Comparison of ENCODE assay signal across 8 cellular contexts in the genomic region with DNA sequence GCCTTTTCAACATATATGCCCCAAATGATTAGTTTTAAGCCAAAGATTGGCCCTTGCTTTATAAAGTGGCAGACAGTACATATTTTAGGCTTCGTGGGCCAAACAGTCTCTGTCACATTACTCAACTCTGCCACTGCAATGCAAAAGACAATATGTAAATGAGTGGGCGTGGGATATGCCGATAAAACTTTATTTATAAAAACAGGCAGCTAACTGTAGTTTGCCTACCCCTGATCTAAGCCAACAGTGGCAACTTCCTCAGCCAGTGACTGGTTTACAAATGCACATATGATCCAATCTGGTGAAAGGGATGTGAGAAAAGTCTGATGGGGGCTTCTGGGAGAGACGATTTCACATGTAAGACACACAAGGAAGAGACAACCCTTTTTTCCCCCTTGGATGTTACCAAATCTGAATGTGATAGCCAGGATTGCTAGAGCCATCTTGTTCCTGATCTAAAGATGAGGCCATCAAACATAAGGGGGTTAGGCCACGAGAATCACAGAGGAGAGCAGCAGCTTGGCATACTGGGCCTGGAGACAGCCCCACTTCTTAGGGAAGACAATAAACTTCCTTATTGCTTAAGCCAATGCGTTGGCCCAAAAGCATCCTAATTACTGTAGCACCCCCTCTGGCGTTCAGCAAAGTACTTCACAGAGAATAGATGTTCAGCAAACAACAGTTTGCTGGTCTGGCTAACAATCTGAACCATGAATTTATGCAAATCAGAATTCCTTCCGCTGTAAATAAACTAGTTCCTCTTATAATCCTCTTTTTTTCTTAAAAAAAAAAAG.
DNase-seq lines count a peak whose midpoint lies in the region; ATAC-seq and TF ChIP-seq lines count a peak whose summit lies in the region.

No MANE protein-coding gene starts in this region.

- intact Hi-C loops in natural killer cell (cut with micrococcal nuclease), result loop anchor here (1.0 kb wide), 2 partner anchors 48 to 179 kb away; no protein-coding TSS in a partner anchor
- intact Hi-C loops in sigmoid colon (cut with DNase I), result no loop called here
- intact Hi-C loops in activated CD4-positive, alpha-beta T cell treated with anti-CD3 and anti-CD28 coated beads for 36 hours (cut with DNase I, micrococcal nuclease), result no loop called here

- CTCF ChIA-PET in activated CD4-positive, alpha-beta T cell treated with anti-CD3 and anti-CD28 coated beads for 36 hours (lab: Charles Lee), result interaction anchor here (1.0 kb wide), 1 partner anchor 13 kb away, joined by 3 read pairs; no protein-coding TSS in a partner anchor

- H3K4me1 Mint-ChIP-seq in natural killer cell (peaks cover 0 to 13% of the 10 kb centered on the region in 2 donors), glutamatergic neuron (ENCODE audit: low read depth, unreplicated experiment) (peaks cover 16% of the 10 kb centered on the region)
- peaks cover 0 to 8% of the 10 kb centered on the region in 2 donors for H3K4me1 Mint-ChIP-seq in natural killer cell treated with Interleukin-12 subunit alpha and Interleukin-12 subunit beta and Interleukin-15 and Interleukin-18, amount 100 ng/mL, for 72 hours (ENCODE audit: low read depth in 2 of 2)
- H3K4me1 Mint-ChIP-seq in activated CD4-positive, alpha-beta T cell treated with anti-CD3 and anti-CD28 coated beads for 36 hours, result no peaks in the 10 kb centered on the region

- no peak overlapping the region for H3K27ac Mint-ChIP-seq in natural killer cell
- no peak overlapping the region for H3K27ac Mint-ChIP-seq in natural killer cell treated with Interleukin-12 subunit alpha and Interleukin-12 subunit beta and Interleukin-15 and Interleukin-18, amount 100 ng/mL, for 72 hours
- H3K27ac Mint-ChIP-seq in glutamatergic neuron (ENCODE audit: unreplicated experiment), result peak overlapping the region; percentile 69
- no peak overlapping the region for H3K27ac Mint-ChIP-seq in activated CD4-positive, alpha-beta T cell treated with anti-CD3 and anti-CD28 coated beads for 36 hours

- no peaks in the 10 kb centered on the region for H3K4me1 ChIP-seq in sigmoid colon

- no peak overlapping the region for H3K27ac ChIP-seq in sigmoid colon

- 61 to 73% methylated on average over 8 of the region's 8 CpGs for WGBS in sigmoid colon, 2 donors

- in situ Hi-C loops in SK-MEL-5 (cut with HindIII; ENCODE audit: low pct_unique_long_range_greater_than_20kb, low sequenced_read_pairs), result no loop called here

- H3K4me3 ChIP-seq in sigmoid colon, result no peak overlapping the region

- H3K9me3 Mint-ChIP-seq in natural killer cell (no peaks in the 10 kb centered on the region), glutamatergic neuron (ENCODE audit: unreplicated experiment) (peaks cover 10% of the 10 kb centered on the region)
- no peaks in the 10 kb centered on the region for H3K9me3 Mint-ChIP-seq in natural killer cell treated with Interleukin-12 subunit alpha and Interleukin-12 subunit beta and Interleukin-15 and Interleukin-18, amount 100 ng/mL, for 72 hours
- H3K9me3 Mint-ChIP-seq in activated CD4-positive, alpha-beta T cell treated with anti-CD3 and anti-CD28 coated beads for 36 hours (ENCODE audit: low read depth), result peaks cover 2% of the 10 kb centered on the region

- no peaks in the 10 kb centered on the region for H3K27me3 ChIP-seq in sigmoid colon

- no peak overlapping the region for H3K4me3 Mint-ChIP-seq in natural killer cell
- H3K4me3 Mint-ChIP-seq in natural killer cell treated with Interleukin-12 subunit alpha and Interleukin-12 subunit beta and Interleukin-15 and Interleukin-18, amount 100 ng/mL, for 72 hours, result no peak overlapping the region
- H3K4me3 Mint-ChIP-seq in glutamatergic neuron (ENCODE audit: unreplicated experiment), result no peak overlapping the region
- no peak overlapping the region for H3K4me3 Mint-ChIP-seq in activated CD4-positive, alpha-beta T cell treated with anti-CD3 and anti-CD28 coated beads for 36 hours

- peak; percentile 34 for TF ChIP-seq CTCF in natural killer cell (IDR thresholded peaks at IDR 0.05)
- TF ChIP-seq CTCF in glutamatergic neuron (IDR thresholded peaks at IDR 0.05; ENCODE audit: partially characterized antibody, unreplicated experiment), result no peak
- no peak for TF ChIP-seq CTCF in sigmoid colon (IDR thresholded peaks at IDR 0.05)

- POLR2A ChIA-PET in activated CD4-positive, alpha-beta T cell treated with anti-CD3 and anti-CD28 coated beads for 36 hours (lab: Charles Lee), result no interaction called here

- DNase-seq in natural killer cell (no peak), SK-MEL-5 (ENCODE audit: low read depth, low spot score) (peak; percentile 68), glutamatergic neuron (no peak), T-helper 1 cell (no peak), sigmoid colon (no peak)
- DNase-seq in natural killer cell treated with Interleukin-12 subunit alpha and Interleukin-12 subunit beta and Interleukin-15 and Interleukin-18, amount 100 ng/mL, for 72 hours (ENCODE audit: low spot score), result no peak
- DNase-seq in activated CD4-positive, alpha-beta T cell treated with anti-CD3 and anti-CD28 coated beads for 36 hours, result no peak

- H3K36me3 Mint-ChIP-seq in natural killer cell (no peaks in the 10 kb centered on the region), glutamatergic neuron (ENCODE audit: unreplicated experiment) (peaks cover 9% of the 10 kb centered on the region)
- no peaks in the 10 kb centered on the region for H3K36me3 Mint-ChIP-seq in natural killer cell treated with Interleukin-12 subunit alpha and Interleukin-12 subunit beta and Interleukin-15 and Interleukin-18, amount 100 ng/mL, for 72 hours
- no peaks in the 10 kb centered on the region for H3K36me3 Mint-ChIP-seq in activated CD4-positive, alpha-beta T cell treated with anti-CD3 and anti-CD28 coated beads for 36 hours (ENCODE audit: low read depth)

- peaks cover 0 to 9% of the 10 kb centered on the region in 2 donors for H3K27me3 Mint-ChIP-seq in natural killer cell (ENCODE audit: low read depth in 2 of 2)
- H3K27me3 Mint-ChIP-seq in natural killer cell treated with Interleukin-12 subunit alpha and Interleukin-12 subunit beta and Interleukin-15 and Interleukin-18, amount 100 ng/mL, for 72 hours, result no peaks in the 10 kb centered on the region
- peaks cover 2% of the 10 kb centered on the region for H3K27me3 Mint-ChIP-seq in glutamatergic neuron (ENCODE audit: unreplicated experiment)
- H3K27me3 Mint-ChIP-seq in activated CD4-positive, alpha-beta T cell treated with anti-CD3 and anti-CD28 coated beads for 36 hours, result peaks cover 5% of the 10 kb centered on the region

- TF ChIP-seq POLR2A in sigmoid colon (IDR thresholded peaks at IDR 0.05), result no peak

- no peaks in the 10 kb centered on the region for H3K36me3 ChIP-seq in sigmoid colon

- ATAC-seq in natural killer cell, result peak; percentile 43 to 71 (median 58)
- no peak for ATAC-seq in natural killer cell treated with Interleukin-12 subunit alpha and Interleukin-12 subunit beta and Interleukin-15 and Interleukin-18, amount 100 ng/mL, for 72 hours
- ATAC-seq in GM18861 (IDR thresholded peaks at IDR 0.05; ENCODE audit: unreplicated experiment), result no peak
- ATAC-seq in activated CD4-positive, alpha-beta T cell treated with anti-CD3 and anti-CD28 coated beads for 36 hours, result no peak

- no peak for TF ChIP-seq EP300 in sigmoid colon (IDR thresholded peaks at IDR 0.05)

- H3K9me3 ChIP-seq in sigmoid colon, result peaks cover 0 to 2% (median 0%) of the 10 kb centered on the region in 4 donors

Comparison
In these comparisons a context has a peak if more than half of its experiments do, and no peak if none do; other contexts are left out.
1. ATAC-seq: peak in natural killer cell (3 of 3); none in natural killer cell treated with Interleukin-12 subunit alpha and Interleukin-12 subunit beta and Interleukin-15 and Interleukin-18, amount 100 ng/mL, for 72 hours (0 of 2), GM18861 (single experiment) and activated CD4-positive, alpha-beta T cell treated with anti-CD3 and anti-CD28 coated beads for 36 hours (single experiment).